In the genomic region with DNA sequence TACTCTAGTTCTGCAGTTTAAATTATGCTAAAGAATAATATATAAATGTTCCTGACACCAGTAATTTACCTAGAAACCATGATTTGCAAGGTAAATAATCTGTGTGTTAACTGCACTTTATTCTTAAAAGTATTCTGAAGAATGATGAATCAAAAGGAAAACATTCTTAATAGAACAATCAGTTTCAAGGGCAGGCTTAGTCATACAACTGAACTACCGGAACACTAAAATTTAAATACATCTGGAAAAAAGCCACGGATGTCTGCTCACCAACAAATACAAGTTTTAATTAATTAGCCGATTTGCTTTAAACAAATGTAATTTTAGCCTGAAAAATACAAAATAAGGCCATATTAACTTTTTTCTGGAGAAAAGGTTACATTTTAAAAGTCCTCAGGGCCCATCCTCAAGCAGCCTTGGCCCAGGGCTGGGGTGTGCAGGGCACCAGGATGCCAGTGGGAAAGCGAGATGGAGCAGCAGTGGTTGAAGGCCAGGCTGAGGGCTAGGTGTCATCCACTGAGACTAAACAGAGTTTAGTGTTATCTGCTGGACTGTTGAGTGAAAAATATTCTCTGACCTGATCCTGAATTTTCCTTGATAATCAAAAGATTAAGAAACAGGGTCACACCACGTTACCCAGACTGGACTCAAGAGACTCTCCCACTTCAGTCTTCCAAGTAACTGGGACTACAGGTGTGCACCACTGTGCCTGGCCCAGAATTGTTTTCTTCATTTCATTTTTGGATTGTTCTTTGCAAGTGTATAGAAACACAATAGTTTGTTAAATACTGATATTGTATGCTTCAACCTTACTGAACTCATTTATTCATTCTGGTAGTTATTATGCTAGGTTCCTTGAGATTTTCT, we compare ENCODE assay signal across 12 cellular contexts.
A peak's percentile ranks its signal among the peaks of the same experiment; 100 is the strongest.
DNase-seq lines count a peak whose midpoint lies in the region; ATAC-seq and TF ChIP-seq lines count a peak whose summit lies in the region.
"Had no signal": no experiment of that assay in that cellular context is flagged by ENCODE, and none has a peak within 500 bp of the region (broad histone marks: within the 10 kb centered on the region; RNA-seq: fewer than 3 reads in every experiment).

No MANE protein-coding gene starts in this region.

- no peak for TF ChIP-seq EP300 in stomach (IDR thresholded peaks at IDR 0.05)

- H3K9me3 ChIP-seq in ascending aorta = no peaks in the 10 kb centered on the region
- H3K9me3 ChIP-seq in left ventricle myocardium inferior (replicated peaks) = no peaks in the 10 kb centered on the region
- H3K9me3 ChIP-seq in stomach = no peaks in the 10 kb centered on the region

- H3K36me3 ChIP-seq in ascending aorta (no peaks in the 10 kb centered on the region), left ventricle myocardium inferior (no peaks in the 10 kb centered on the region), stomach (no peaks in the 10 kb centered on the region)

- peak; percentile 89 for DNase-seq in HCEC 1CT
- DNase-seq in ascending aorta (ENCODE audit: low spot score in 2 of 2) = no peak
- DNase-seq in left ventricle myocardium inferior = no peak
- DNase-seq in stomach = no peak
- no peak for DNase-seq in hippocampal formation (lab: John Stamatoyannopoulos, UW)
- no peak for DNase-seq in NCI-H2171 treated with DMSO at 0.1 percent for 48 hours (lab: John Stamatoyannopoulos, UW)
- DNase-seq in left colon = no peak
- DNase-seq: activated effector memory CD4-positive, alpha-beta T cell treated with anti-CD3 and anti-CD28 coated beads, Interleukin-2, amount 50 U/mL, for 16 hours; erythroblast; Karpas-422; substantia nigra had no signal

- TF ChIP-seq CTCF in ascending aorta (IDR thresholded peaks at IDR 0.05) = no peak
- no peak for TF ChIP-seq CTCF in left ventricle myocardium inferior (IDR thresholded peaks at IDR 0.05; ENCODE audit: borderline replicate concordance)
- no peak for TF ChIP-seq CTCF in stomach (IDR thresholded peaks at IDR 0.05)

- ATAC-seq in GM19452 (IDR thresholded peaks at IDR 0.05; ENCODE audit: unreplicated experiment) = no peak
- ATAC-seq in left colon = no peak

- H3K4me1 ChIP-seq in ascending aorta (peaks cover 7 to 26% of the 10 kb centered on the region in 2 donors), left ventricle myocardium inferior (peaks cover 72% of the 10 kb centered on the region), stomach (peaks cover 33 to 71% (median 57%) of the 10 kb centered on the region in 4 donors)

- intact Hi-C loops in ascending aorta (cut with DNase I) = loop anchor here (2.0 kb wide), 1 partner anchor 16 kb away; no protein-coding TSS in a partner anchor
- intact Hi-C loops in left ventricle myocardium inferior (cut with micrococcal nuclease) = no loop called here
- intact Hi-C loops in stomach (cut with DNase I; ENCODE audit: low total_unique reads) = no loop called here
- intact Hi-C loops in left colon (cut with DNase I, micrococcal nuclease) = no loop called here

- TF ChIP-seq POLR2A in stomach (IDR thresholded peaks at IDR 0.05) = no peak

- H3K27me3 ChIP-seq in ascending aorta (no peaks in the 10 kb centered on the region), left ventricle myocardium inferior (ENCODE audit: low read depth) (no peaks in the 10 kb centered on the region), stomach (no peaks in the 10 kb centered on the region)

- WGBS in stomach, 5 donors = 35 to 51% (median 40%) methylated on average over 5 of the region's 5 CpGs

- H3K27ac ChIP-seq in ascending aorta (peak overlapping the region; percentile 39 to 67), left ventricle myocardium inferior (replicated peaks) (peak overlapping the region; percentile 40), stomach (peak overlapping the region in 4 of 5 donors; percentile 61 to 86 (median 73))

- H3K4me3 ChIP-seq in ascending aorta (no peak overlapping the region), left ventricle myocardium inferior (no peak overlapping the region), stomach (no peak overlapping the region)
